In genomic region chr5:81779125-81779934, GRCh38 we compare ENCODE assay signal across 8 cellular contexts. TPM values are rescaled to one million over a fixed set of nuclear protein-coding genes. Genes with fewer than 3 reads are reported as not detected.
DNase-seq lines count a peak whose midpoint lies in the region; ATAC-seq and TF ChIP-seq lines count a peak whose summit lies in the region.

No MANE protein-coding gene starts in this region.

- no peak overlapping the region for H2BK5ac ChIP-seq in mesenchymal stem cell (ENCODE audit: low read depth, low read length, poor library complexity, severe bottlenecking)

- WGBS in mesenchymal stem cell = 49% methylated on average over 5 of the region's 5 CpGs

- H2BK15ac ChIP-seq in mesenchymal stem cell (ENCODE audit: low read depth, poor library complexity, severe bottlenecking) = no peak overlapping the region

- H3K14ac ChIP-seq in mesenchymal stem cell (ENCODE audit: low read length in 2 of 2) = no peak overlapping the region

- peak overlapping the region; percentile 75 for H3K27ac ChIP-seq in colonic mucosa
- peak overlapping the region; percentile 13 for H3K27ac ChIP-seq in mesenchymal stem cell (ENCODE audit: low read length, poor library complexity, severe bottlenecking)
- peak overlapping the region; percentile 73 for H3K27ac ChIP-seq in stomach smooth muscle (ENCODE audit: low read length)

- intact Hi-C loops in CD14-positive monocyte (cut with micrococcal nuclease) (no loop called here), colonic mucosa (cut with DNase I) (no loop called here)

- peak overlapping the region; percentile 42 for H3K4me2 ChIP-seq in mesenchymal stem cell (ENCODE audit: low read length, poor library complexity, severe bottlenecking)

- peak overlapping the region; percentile 54 for H2BK120ac ChIP-seq in mesenchymal stem cell (ENCODE audit: low read depth, low read length)

- H3K27ac Mint-ChIP-seq in CD14-positive monocyte = peak overlapping the region; percentile 83 to 96 (median 89)

- peak; percentile 52 for DNase-seq in CD14-positive monocyte (ENCODE audit: low spot score)
- peak; percentile 58 for DNase-seq in colonic mucosa
- DNase-seq in mesenchymal stem cell = peak; percentile 49
- DNase-seq in NCI-H2081 treated with DMSO at 0.1 percent for 48 hours (lab: John Stamatoyannopoulos, UW) = no peak

- no peak for TF ChIP-seq CTCF in CD14-positive monocyte (IDR thresholded peaks at IDR 0.05)
- TF ChIP-seq CTCF in WI38 (IDR thresholded peaks at IDR 0.05; ENCODE audit: low read depth, low read length) = no peak
- no peak for TF ChIP-seq CTCF in colonic mucosa (IDR thresholded peaks at IDR 0.05)

- H3K79me1 ChIP-seq in mesenchymal stem cell (replicated peaks; ENCODE audit: low read length, poor library complexity, severe bottlenecking) = no peaks in the 10 kb centered on the region

- no peaks in the 10 kb centered on the region for H3K27me3 Mint-ChIP-seq in CD14-positive monocyte (ENCODE audit: low read depth in 3 of 3)

- ATAC-seq in GM19455 (IDR thresholded peaks at IDR 0.05; ENCODE audit: unreplicated experiment) (peak; percentile 81), HG03565 (IDR thresholded peaks at IDR 0.05; ENCODE audit: unreplicated experiment) (peak; percentile 83)

- H3K9me3 ChIP-seq in colonic mucosa = no peaks in the 10 kb centered on the region
- no peaks in the 10 kb centered on the region for H3K9me3 ChIP-seq in mesenchymal stem cell (ENCODE audit: control insufficient read depth, low read length)
- H3K9me3 ChIP-seq in stomach smooth muscle (ENCODE audit: control insufficient read depth in 2 of 2, low read length in 2 of 2) = no peaks in the 10 kb centered on the region

- H3K4me3 ChIP-seq in WI38 (ENCODE audit: low read depth, low read length) (peak overlapping the region; percentile 40), colonic mucosa (peak overlapping the region; percentile 16), mesenchymal stem cell (ENCODE audit: insufficient read depth in 1 of 2, low read depth in 1 of 2, low read length in 2 of 2) (peak overlapping the region in 1 of 2 experiments; percentile 58), stomach smooth muscle (ENCODE audit: low read length in 2 of 2) (peak overlapping the region; percentile 62 to 68)

- H4K91ac ChIP-seq in mesenchymal stem cell (ENCODE audit: low read length) = no peak overlapping the region

- no peak overlapping the region for H3K4ac ChIP-seq in mesenchymal stem cell (ENCODE audit: low read depth in 1 of 2, low read length in 2 of 2)

- peak overlapping the region; percentile 91 for H4K8ac ChIP-seq in mesenchymal stem cell (ENCODE audit: low read length)

- peak overlapping the region in 1 of 2 experiments; percentile 60 for H3K18ac ChIP-seq in mesenchymal stem cell (ENCODE audit: low read depth in 1 of 2, low read length in 2 of 2)

- no peak overlapping the region for H3K23ac ChIP-seq in mesenchymal stem cell (ENCODE audit: low read length in 2 of 2)

- H3K9ac ChIP-seq in colonic mucosa (ENCODE audit: low read depth in 2 of 2, low read length in 2 of 2) (peak overlapping the region; percentile 52 to 66), mesenchymal stem cell (ENCODE audit: low read length) (peak overlapping the region; percentile 81), stomach smooth muscle (ENCODE audit: low read length in 2 of 2) (peak overlapping the region; percentile 1 to 66)

- H3K4me1 Mint-ChIP-seq in CD14-positive monocyte = peaks cover 26% of the 10 kb centered on the region

- H2BK12ac ChIP-seq in mesenchymal stem cell (ENCODE audit: low read length in 2 of 2) = peak overlapping the region in 1 of 2 experiments; percentile 94

- no peak overlapping the region for H2AFZ ChIP-seq in mesenchymal stem cell (ENCODE audit: low read depth, low read length)

- peak overlapping the region; percentile 79 to 90 for H3K4me3 Mint-ChIP-seq in CD14-positive monocyte

- no peaks in the 10 kb centered on the region for H3K36me3 ChIP-seq in colonic mucosa
- no peaks in the 10 kb centered on the region for H3K36me3 ChIP-seq in mesenchymal stem cell (ENCODE audit: control insufficient read depth in 1 of 2, insufficient read depth in 2 of 2, low read depth in 1 of 2, low read length in 2 of 2)
- H3K36me3 ChIP-seq in stomach smooth muscle (ENCODE audit: control insufficient read depth in 2 of 2, insufficient read depth in 2 of 2, low read length in 2 of 2) = no peaks in the 10 kb centered on the region

- H3K36me3 Mint-ChIP-seq in CD14-positive monocyte = no peaks in the 10 kb centered on the region

- H3K27me3 ChIP-seq in colonic mucosa (no peaks in the 10 kb centered on the region), mesenchymal stem cell (ENCODE audit: control insufficient read depth in 1 of 2, insufficient read depth in 1 of 2, low read length in 2 of 2) (no peaks in the 10 kb centered on the region), stomach smooth muscle (ENCODE audit: control insufficient read depth in 1 of 2, insufficient read depth in 2 of 2, low read length in 2 of 2) (no peaks in the 10 kb centered on the region)

- no peak overlapping the region for H2AK5ac ChIP-seq in mesenchymal stem cell (ENCODE audit: low read length, severe bottlenecking)

- H3K9me3 Mint-ChIP-seq in CD14-positive monocyte = no peaks in the 10 kb centered on the region

- peaks cover 3% of the 10 kb centered on the region for H3K4me1 ChIP-seq in colonic mucosa
- H3K4me1 ChIP-seq in mesenchymal stem cell (ENCODE audit: control insufficient read depth, insufficient read depth, low read depth, low read length) = no peaks in the 10 kb centered on the region
- H3K4me1 ChIP-seq in stomach smooth muscle (ENCODE audit: control insufficient read depth, insufficient read depth, low read length) = peaks cover 13% of the 10 kb centered on the region

RNA-seq across cellular contexts. Expression of gene SSBP2, which starts 28.4 kb away (rescaled TPM):
- 10 to 100 TPM; 53.4 to 55.2 TPM for polyA plus RNA-seq in CD14-positive monocyte
- 10 to 100 TPM; 11.1 to 28.0 TPM for total RNA-seq in colonic mucosa
- 18.3 TPM for polyA plus RNA-seq in mesenchymal stem cell (2013, experiment 1 of 2)
- polyA plus RNA-seq in mesenchymal stem cell (2013, experiment 2 of 2) = 17.5 TPM

Comparison
In these comparisons a context has a peak if more than half of its experiments do, and no peak if none do; other contexts are left out.
1. H3K27ac ChIP-seq: peak in every context shown above with its lines; median percentile 75 in colonic mucosa; 73 in stomach smooth muscle; 13 in mesenchymal stem cell.